Comparison of ENCODE assay signal across 37 cellular contexts in the genomic region with DNA sequence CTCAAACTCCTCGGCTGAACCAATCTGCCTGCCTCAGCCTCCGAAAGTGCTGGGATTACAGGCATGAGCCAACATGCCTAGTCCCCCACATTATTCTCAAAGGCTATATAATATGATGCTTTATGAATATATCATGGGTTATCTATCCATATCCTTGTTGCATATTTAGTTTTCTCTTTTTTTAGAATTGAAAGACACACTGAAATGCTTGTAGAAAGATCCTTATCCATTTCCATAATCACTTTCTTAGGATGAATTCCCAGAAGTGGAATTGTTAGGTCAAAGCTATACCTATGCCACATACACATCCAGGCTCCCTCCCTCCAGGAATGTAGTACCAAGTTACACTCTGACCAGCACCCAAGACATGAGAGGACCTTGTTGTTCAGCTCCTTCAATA. TPM values are rescaled to one million over a fixed set of nuclear protein-coding genes. Genes with fewer than 3 reads are reported as not detected.
"Had no signal": no experiment of that assay in that cellular context is flagged by ENCODE, and none has a peak within 500 bp of the region (broad histone marks: within the 10 kb centered on the region; RNA-seq: fewer than 3 reads in every experiment).

No MANE protein-coding gene starts in this region.

- H3K4me3 Mint-ChIP-seq: activated B cell treated with CpG ODN at 0.5 μM for 24 hours; activated CD8-positive, alpha-beta T cell treated with anti-CD3 and anti-CD28 coated beads for 36 hours; activated naive CD8-positive, alpha-beta T cell; activated T-cell treated with anti-CD3 and anti-CD28 coated beads, Interleukin-2, amount 50 U/mL, for 4 hours; activated T-helper 17 cell treated with anti-CD3 and anti-CD28 coated beads, Interleukin-2, amount 50 U/mL, for 72 hours; dendritic cell treated with granulocyte-macrophage colony-stimulating factor and Interleukin-4, amounts not matched to agents 40 ng/mL and 50 ng/mL, for 4 days; endodermal cell; T-cell; T-helper 17 cell; T-helper 2 cell treated with Interferon-gamma antibody and Interleukin-4, amounts not matched to agents 5 μg/mL and 100 μg/mL, for 36 hours had no signal

- ATAC-seq: activated CD4-positive, CD25-positive, alpha-beta regulatory T cell treated with anti-CD3 and anti-CD28 coated beads, Interleukin-2, amount 50 U/mL, for 24 hours; activated CD8-positive, alpha-beta T cell treated with anti-CD3 and anti-CD28 coated beads for 36 hours; activated T-cell treated with anti-CD3 and anti-CD28 coated beads, Interleukin-2, amount 50 U/mL, for 4 hours; activated T-helper 17 cell treated with anti-CD3 and anti-CD28 coated beads, Interleukin-2, amount 50 U/mL, for 72 hours; foreskin keratinocyte; gastrocnemius medialis; heart left ventricle; T-cell; T-helper 17 cell had no signal

- H3K4me3 ChIP-seq: coronary artery, esophagus muscularis mucosa, gastrocnemius medialis, heart left ventricle had no signal

- H3K27me3 ChIP-seq: dorsolateral prefrontal cortex had no signal

- H3K36me3 ChIP-seq: brain microvascular endothelial cell, esophagus muscularis mucosa, gastrocnemius medialis, heart left ventricle, WERI-Rb-1 had no signal

- H3K9me3 Mint-ChIP-seq: activated B cell treated with CpG ODN at 0.5 μM for 24 hours; activated CD8-positive, alpha-beta T cell treated with anti-CD3 and anti-CD28 coated beads for 36 hours; activated T-cell treated with anti-CD3 and anti-CD28 coated beads, Interleukin-2, amount 50 U/mL, for 4 hours; activated T-helper 17 cell treated with anti-CD3 and anti-CD28 coated beads, Interleukin-2, amount 50 U/mL, for 72 hours; dendritic cell treated with granulocyte-macrophage colony-stimulating factor and Interleukin-4, amounts not matched to agents 40 ng/mL and 50 ng/mL, for 4 days; endodermal cell; T-cell; T-helper 2 cell treated with Interferon-gamma antibody and Interleukin-4, amounts not matched to agents 5 μg/mL and 100 μg/mL, for 36 hours had no signal

- H3K27ac ChIP-seq: brain microvascular endothelial cell, coronary artery, esophagus muscularis mucosa, foreskin keratinocyte, gastrocnemius medialis, heart left ventricle, WERI-Rb-1 had no signal

- H3K4me1 ChIP-seq: foreskin keratinocyte had no signal

- DNase-seq: activated B cell treated with CpG ODN at 0.5 μM for 24 hours; activated CD4-positive, alpha-beta T cell treated with anti-CD3 and anti-CD28 coated beads for 48 hours; activated CD4-positive, alpha-beta T cell treated with anti-CD3 and anti-CD28 coated beads, Interleukin-2, amount 50 U/mL, for 1 hour; activated CD4-positive, alpha-beta T cell treated with anti-CD3 and anti-CD28 coated beads, Interleukin-2, amount 50 U/mL, for 48 hours; activated CD8-positive, alpha-beta memory T cell treated with anti-CD3 and anti-CD28 coated beads for 24 hours; activated CD8-positive, alpha-beta T cell treated with anti-CD3 and anti-CD28 coated beads for 36 hours; activated effector memory CD4-positive, alpha-beta T cell treated with Interleukin-2 at 50 U/mL for 16 hours; activated gamma-delta T cell treated with Interleukin-2 at 50 U/mL for 16 hours; activated naive CD4-positive, alpha-beta T cell treated with anti-CD3 and anti-CD28 coated beads, Interleukin-2, amount 50 U/mL, for 16 hours; activated naive CD4-positive, alpha-beta T cell treated with Interleukin-2 at 50 U/mL for 16 hours; activated T-cell treated with anti-CD3 and anti-CD28 coated beads, Interleukin-2, amount 50 U/mL, for 4 hours; amniotic stem cell; anterior cingulate cortex; brain microvascular endothelial cell; caudate nucleus; cerebellar nuclear complex; dorsolateral prefrontal cortex; effector memory CD4-positive, alpha-beta T cell; endodermal cell; erythroblast; foreskin keratinocyte; gastrocnemius medialis; glutamatergic neuron; heart left ventricle; T-cell; T-helper 17 cell; T1000; WERI-Rb-1 had no signal

- H3K36me3 Mint-ChIP-seq: activated naive CD8-positive, alpha-beta T cell; T-cell had no signal

- H3K27ac Mint-ChIP-seq: activated B cell treated with CpG ODN at 0.5 μM for 24 hours; activated CD8-positive, alpha-beta T cell treated with anti-CD3 and anti-CD28 coated beads for 36 hours; activated naive CD8-positive, alpha-beta T cell; activated T-helper 17 cell treated with anti-CD3 and anti-CD28 coated beads, Interleukin-2, amount 50 U/mL, for 72 hours; dendritic cell treated with granulocyte-macrophage colony-stimulating factor and Interleukin-4, amounts not matched to agents 40 ng/mL and 50 ng/mL, for 4 days; endodermal cell; T-cell; T-helper 17 cell; T-helper 2 cell treated with Interferon-gamma antibody and Interleukin-4, amounts not matched to agents 5 μg/mL and 100 μg/mL, for 36 hours had no signal

- H3K9me3 ChIP-seq: esophagus muscularis mucosa, gastrocnemius medialis, heart left ventricle had no signal

RNA-seq across cellular contexts. Expression of a gene that starts 59.0 kb away (rescaled TPM):
- total RNA-seq: activated B cell treated with CpG ODN at 0.5 μM for 24 hours; activated CD8-positive, alpha-beta T cell treated with anti-CD3 and anti-CD28 coated beads for 36 hours; activated T-cell treated with anti-CD3 and anti-CD28 coated beads, Interleukin-2, amount 50 U/mL, for 4 hours; activated T-helper 17 cell treated with anti-CD3 and anti-CD28 coated beads, Interleukin-2, amount 50 U/mL, for 72 hours; astrocyte; dorsolateral prefrontal cortex; endodermal cell; esophagus muscularis mucosa; foreskin keratinocyte; gastrocnemius medialis; heart left ventricle; T-cell; T-helper 17 cell had no signal
- polyA plus RNA-seq: adipose tissue, foreskin keratinocyte, heart left ventricle had no signal
